Comparison of ENCODE assay signal across 1 cellular context in genomic region chr16:85898521-85899442, GRCh38.
TF ChIP-seq lines count a peak whose summit lies in the region.

Gene IRF8 (plus strand): TSS chr16:85899162. CDS start chr16:85903016, 3,854 bp downstream.

TF ChIP-seq in GM23338, 12 proteins besides CTCF, POLR2A, EP300 and RAD21 (continued from another document):
- no peak for TF ChIP-seq ZNF462 (CRISPR knock-in tag; IDR thresholded peaks at IDR 0.05)
- no peak for TF ChIP-seq JUNB (IDR thresholded peaks at IDR 0.05; ENCODE audit: unreplicated experiment)
